Comparison of ENCODE assay signal across 16 cellular contexts in genomic region chr3:12904951-12905315, GRCh38.
"Had no signal": no experiment of that assay in that cellular context is flagged by ENCODE, and none has a peak within 500 bp of the region (broad histone marks: within the 10 kb centered on the region; RNA-seq: fewer than 3 reads in every experiment).

No MANE protein-coding gene starts in this region.

- H3K4me1 Mint-ChIP-seq: activated naive CD8-positive, alpha-beta T cell treated with anti-CD3 and anti-CD28 coated beads, Interleukin-2, amount 50 U/mL, for 24 hours; nephron had no signal

- H3K27ac Mint-ChIP-seq: activated CD8-positive, alpha-beta T cell treated with anti-CD3 and anti-CD28 coated beads, Interleukin-2, amount 10 ng/mL, durations not matched to agents 7 days and 5 days; activated naive CD8-positive, alpha-beta T cell treated with anti-CD3 and anti-CD28 coated beads, Interleukin-2, amount 50 U/mL, for 24 hours; stimulated activated memory B cell treated with anti-CD40 and anti-IgM and Interleukin-4, amounts not matched to agents 10 μg/mL and 1 μg/mL and 100 μg/mL, for 72 hours had no signal

- H3K27me3 Mint-ChIP-seq: activated naive CD8-positive, alpha-beta T cell treated with anti-CD3 and anti-CD28 coated beads, Interleukin-2, amount 50 U/mL, for 24 hours; stimulated activated memory B cell treated with anti-CD40 and anti-IgM and Interleukin-4, amounts not matched to agents 10 μg/mL and 1 μg/mL and 100 μg/mL, for 72 hours had no signal

- H3K4me3 Mint-ChIP-seq: activated CD8-positive, alpha-beta T cell treated with anti-CD3 and anti-CD28 coated beads, Interleukin-2, amount 10 ng/mL, durations not matched to agents 7 days and 5 days; activated naive CD8-positive, alpha-beta T cell treated with anti-CD3 and anti-CD28 coated beads, Interleukin-2, amount 50 U/mL, for 24 hours; nephron; stimulated activated memory B cell treated with anti-CD40 and anti-IgM and Interleukin-4, amounts not matched to agents 10 μg/mL and 1 μg/mL and 100 μg/mL, for 72 hours had no signal

- H3K4me3 ChIP-seq: cardiac muscle cell, coronary artery, gastroesophageal sphincter, transverse colon had no signal

- H3K27ac ChIP-seq: cardiac muscle cell, coronary artery, epithelial cell of prostate, gastroesophageal sphincter, transverse colon had no signal

- H3K9me3 ChIP-seq: gastroesophageal sphincter, transverse colon had no signal

- H3K4me1 ChIP-seq: gastroesophageal sphincter, transverse colon had no signal

- DNase-seq: activated CD8-positive, alpha-beta memory T cell treated with anti-CD3 and anti-CD28 coated beads, Interleukin-2, amount 50 U/mL, for 48 hours; activated CD8-positive, alpha-beta T cell treated with anti-CD3 and anti-CD28 coated beads, Interleukin-2, amount 10 ng/mL, durations not matched to agents 7 days and 5 days; activated naive CD4-positive, alpha-beta T cell treated with Interleukin-2 at 50 U/mL for 16 hours; activated naive CD8-positive, alpha-beta T cell treated with anti-CD3 and anti-CD28 coated beads, Interleukin-2, amount 50 U/mL, for 24 hours; effector memory CD4-positive, alpha-beta T cell; hypothalamus; mammary epithelial cell; small intestine; SW 1271; transverse colon had no signal

- H3K9me3 Mint-ChIP-seq: activated naive CD8-positive, alpha-beta T cell treated with anti-CD3 and anti-CD28 coated beads, Interleukin-2, amount 50 U/mL, for 24 hours; nephron; stimulated activated memory B cell treated with anti-CD40 and anti-IgM and Interleukin-4, amounts not matched to agents 10 μg/mL and 1 μg/mL and 100 μg/mL, for 72 hours had no signal

- H3K27me3 ChIP-seq: cardiac muscle cell, gastroesophageal sphincter, transverse colon had no signal

- ATAC-seq: activated CD8-positive, alpha-beta T cell treated with anti-CD3 and anti-CD28 coated beads, Interleukin-2, amount 10 ng/mL, durations not matched to agents 7 days and 5 days; activated naive CD8-positive, alpha-beta T cell treated with anti-CD3 and anti-CD28 coated beads, Interleukin-2, amount 50 U/mL, for 24 hours; gastroesophageal sphincter; stimulated activated memory B cell treated with anti-CD40 and anti-IgM and Interleukin-4, amounts not matched to agents 10 μg/mL and 1 μg/mL and 100 μg/mL, for 72 hours had no signal
